Comparison of ENCODE assay signal across 14 cellular contexts in genomic region chr6:112579601-112580000, GRCh38.
"Had no signal": no experiment of that assay in that cellular context is flagged by ENCODE, and none has a peak within 500 bp of the region (broad histone marks: within the 10 kb centered on the region; RNA-seq: fewer than 3 reads in every experiment).

No MANE protein-coding gene starts in this region.

- H3K36me3 ChIP-seq: heart right ventricle, suprapubic skin, transverse colon, vagina had no signal

- H3K4me1 ChIP-seq: heart right ventricle, psoas muscle, suprapubic skin, transverse colon, vagina had no signal

- H3K27me3 ChIP-seq: heart right ventricle, suprapubic skin, transverse colon, vagina had no signal

- DNase-seq: activated CD4-positive, alpha-beta T cell treated with anti-CD3 and anti-CD28 coated beads for 1 hour; activated gamma-delta T cell treated with Interleukin-2 at 50 U/mL for 16 hours; endodermal cell; heart right ventricle; left ventricle myocardium superior; mucosa of descending colon; naive B cell; psoas muscle; right cardiac atrium; T-helper 2 cell; transverse colon had no signal

- H3K9me3 ChIP-seq: mucosa of descending colon, psoas muscle, suprapubic skin, transverse colon, vagina had no signal

- H3K4me3 ChIP-seq: heart right ventricle, mucosa of descending colon, psoas muscle, suprapubic skin, transverse colon, vagina had no signal

- ATAC-seq: activated naive CD4-positive, alpha-beta T cell treated with anti-CD3 and anti-CD28 coated beads, Interleukin-2, amount 50 U/mL, for 72 hours; heart right ventricle; left ventricle myocardium superior; mucosa of descending colon; psoas muscle; right cardiac atrium had no signal
